In genomic region chr15:80183886-80184285, GRCh38 we compare ENCODE assay signal across 15 cellular contexts. TPM values are rescaled to one million over a fixed set of nuclear protein-coding genes. Genes with fewer than 3 reads are reported as not detected.
DNase-seq lines count a peak whose midpoint lies in the region; TF ChIP-seq lines count a peak whose summit lies in the region.
"Had no signal": no experiment of that assay in that cellular context is flagged by ENCODE, and none has a peak within 500 bp of the region (broad histone marks: within the 10 kb centered on the region; RNA-seq: fewer than 3 reads in every experiment).

No MANE protein-coding gene starts in this region.

- H3K9me2 ChIP-seq in Loucy (replicated peaks; ENCODE audit: low read depth, low read length) (no peaks in the 10 kb centered on the region), neural cell (ENCODE audit: insufficient read depth, low read length) (no peaks in the 10 kb centered on the region)

- TF ChIP-seq RAD21 in neural cell (conservative IDR thresholded peaks at IDR 0.05): peak; percentile 35

- H2AFZ ChIP-seq in Loucy (ENCODE audit: low read length) (no peak overlapping the region), neural cell (ENCODE audit: low read depth, low read length) (no peak overlapping the region)

- DNase-seq in ELR (ENCODE audit: low read depth) (peak; percentile 17), dermis blood vessel endothelial cell (peak; percentile 23), T1000 (lab: John Stamatoyannopoulos, UW) (no peak), NCI-H1092 treated with DMSO at 0.1 percent for 48 hours (lab: John Stamatoyannopoulos, UW) (no peak), NCI-H2107 treated with DMSO at 0.1 percent for 48 hours (lab: John Stamatoyannopoulos, UW; ENCODE audit: unreplicated experiment) (no peak)
- no peak for DNase-seq in stimulated activated CD4-positive, alpha-beta T cell treated with anti-CD3 and anti-CD28 coated beads, Interleukin-12 subunit alpha, Interleukin-12 subunit beta, amount 100 ng/mL, for 4 hours
- DNase-seq: activated CD4-positive, alpha-beta T cell treated with anti-CD3 and anti-CD28 coated beads, Interleukin-2, amount 50 U/mL, for 4 hours; kidney glomerular epithelial cell; NCI-H1105; NCI-H748 treated with DMSO at 0.1 percent for 48 hours; nephron progenitor cell; stimulated activated naive CD4-positive, alpha-beta T cell treated with Interleukin-2 at 50 U/mL for 16 hours; T-cell had no signal

- H3K27me3 ChIP-seq in Loucy (ENCODE audit: insufficient read depth, low read length, poor library complexity, severe bottlenecking) (no peaks in the 10 kb centered on the region), neural cell (ENCODE audit: insufficient read depth, low read depth, low read length) (no peaks in the 10 kb centered on the region)

- TF ChIP-seq CTCF in Loucy (conservative IDR thresholded peaks at IDR 0.05; ENCODE audit: low read length): 0 out of 2 replicates have a peak, but pooled peaks have one; percentile 17
- TF ChIP-seq CTCF in neural cell (IDR thresholded peaks at IDR 0.05; ENCODE audit: poor library complexity, severe bottlenecking): no peak

- H3K27ac ChIP-seq in neural cell (ENCODE audit: low read length): no peak overlapping the region

- no peaks in the 10 kb centered on the region for H3K4me1 ChIP-seq in Loucy (ENCODE audit: insufficient read depth, low read length, poor library complexity, severe bottlenecking)

- H3K4me3 ChIP-seq in Loucy (ENCODE audit: low read length, poor library complexity, severe bottlenecking) (no peak overlapping the region), neural cell (ENCODE audit: low read length) (no peak overlapping the region)

- no peak overlapping the region for H3K4me2 ChIP-seq in Loucy (ENCODE audit: low read depth, low read length, poor library complexity, severe bottlenecking)
- no peak overlapping the region for H3K4me2 ChIP-seq in neural cell (ENCODE audit: low read length)

- H3F3A ChIP-seq in Loucy (ENCODE audit: low read depth): no peaks in the 10 kb centered on the region
- H3F3A ChIP-seq in neural cell (ENCODE audit: insufficient read depth, low read length, poor library complexity, severe bottlenecking): no peaks in the 10 kb centered on the region

- TF ChIP-seq EP300 in neural cell (conservative IDR thresholded peaks at IDR 0.05; ENCODE audit: poor library complexity, severe bottlenecking): no peak

- H3K79me2 ChIP-seq in Loucy (ENCODE audit: insufficient read depth, low read length) (no peaks in the 10 kb centered on the region), neural cell (replicated peaks; ENCODE audit: insufficient read depth, low read length) (no peaks in the 10 kb centered on the region)

- H4K20me1 ChIP-seq in Loucy (ENCODE audit: insufficient read depth, low read length, poor library complexity, severe bottlenecking): no peaks in the 10 kb centered on the region
- H4K20me1 ChIP-seq in neural cell (ENCODE audit: insufficient read depth): no peaks in the 10 kb centered on the region

- H3K9me3 ChIP-seq in Loucy (ENCODE audit: insufficient read depth, low read depth, low read length): no peaks in the 10 kb centered on the region
- no peaks in the 10 kb centered on the region for H3K9me3 ChIP-seq in neural cell (ENCODE audit: low read length)

- H3K9ac ChIP-seq in Loucy (ENCODE audit: low read depth, low read length, poor library complexity, severe bottlenecking) (no peak overlapping the region), neural cell (ENCODE audit: low read length) (no peak overlapping the region)

- peaks cover 39% of the 10 kb centered on the region; the same call in 1 of the 2 replicates for H3K36me3 ChIP-seq in Loucy (ENCODE audit: insufficient read depth, low read length)
- H3K36me3 ChIP-seq in neural cell (ENCODE audit: insufficient read depth, low read length): no peaks in the 10 kb centered on the region

TF ChIP-seq in neural cell, 6 proteins besides CTCF, POLR2A, EP300 and RAD21:
- TF ChIP-seq SMC3 (conservative IDR thresholded peaks at IDR 0.05; ENCODE audit: poor library complexity) (peak; percentile 44), TAF1 (IDR thresholded peaks at IDR 0.05; ENCODE audit: low read depth) (no peak)

RNA-seq across cellular contexts. Expression of gene FAH, which starts 31.1 kb away (rescaled TPM):
- total RNA-seq in dermis blood vessel endothelial cell: 5.3 and 10.3 TPM in 2 replicates
- polyA plus RNA-seq in neural cell: 3.1 and 3.3 TPM in 2 replicates
- 0.46 and 0.97 TPM in 2 replicates for polyA minus RNA-seq in neural cell

Comparison
In these comparisons a context has a peak if more than half of its experiments do, and no peak if none do; other contexts are left out.
1. DNase-seq: peak in ELR (single experiment) and dermis blood vessel endothelial cell (single experiment); none in T1000 (single experiment), NCI-H1092 treated with DMSO at 0.1 percent for 48 hours (single experiment), stimulated activated CD4-positive, alpha-beta T cell treated with anti-CD3 and anti-CD28 coated beads, Interleukin-12 subunit alpha, Interleukin-12 subunit beta, amount 100 ng/mL, for 4 hours (single experiment) and NCI-H2107 treated with DMSO at 0.1 percent for 48 hours (single experiment).